24 cellular contexts compared by ENCODE assay signal in the genomic region with DNA sequence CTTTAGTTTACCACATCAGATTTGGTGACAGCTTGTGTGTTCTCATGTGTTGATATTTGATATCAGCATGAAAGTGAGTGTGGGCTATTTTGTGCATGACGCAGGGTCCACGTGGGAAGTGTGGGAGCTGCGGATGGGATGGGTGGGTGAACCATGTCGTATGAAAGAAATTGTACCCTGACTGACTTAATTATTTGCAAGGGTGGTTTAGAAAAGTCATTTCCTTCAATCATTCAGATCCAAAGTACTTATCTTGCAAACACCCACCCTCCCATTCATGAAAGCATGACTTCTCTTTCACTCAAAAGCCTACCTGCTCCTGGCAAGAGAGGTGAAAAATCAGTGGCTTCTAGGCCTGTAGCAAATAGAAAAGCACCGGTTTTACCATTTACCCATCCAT.
DNase-seq lines count a peak whose midpoint lies in the region; ATAC-seq and TF ChIP-seq lines count a peak whose summit lies in the region.
"Had no signal": no experiment of that assay in that cellular context is flagged by ENCODE, and none has a peak within 500 bp of the region (broad histone marks: within the 10 kb centered on the region; RNA-seq: fewer than 3 reads in every experiment).

No MANE protein-coding gene starts in this region.

- no peaks in the 10 kb centered on the region for H3K36me3 Mint-ChIP-seq in activated CD8-positive, alpha-beta memory T cell treated with anti-CD3 and anti-CD28 coated beads, Interleukin-2, amount 10 ng/mL, durations not matched to agents 7 days and 5 days
- no peaks in the 10 kb centered on the region for H3K36me3 Mint-ChIP-seq in T-helper 2 cell treated with Interferon-gamma antibody and Interleukin-4, amounts not matched to agents 5 μg/mL and 100 μg/mL, for 36 hours (ENCODE audit: low read depth)
- no peaks in the 10 kb centered on the region for H3K36me3 Mint-ChIP-seq in activated naive CD4-positive, alpha-beta T cell treated with anti-CD3 and anti-CD28 coated beads, Interleukin-2, amount 50 U/mL, for 72 hours
- H3K36me3 Mint-ChIP-seq: brain, IgD-negative memory B cell, memory B cell, type B pancreatic cell had no signal

- peaks cover 98% of the 10 kb centered on the region for H3K4me1 ChIP-seq in DOHH2 (ENCODE audit: control insufficient read depth, low read length)
- H3K4me1 ChIP-seq: adrenal gland, BE2C, prostate gland, sigmoid colon had no signal

- peaks cover 29% of the 10 kb centered on the region for H3K4me1 Mint-ChIP-seq in activated CD8-positive, alpha-beta memory T cell treated with anti-CD3 and anti-CD28 coated beads, Interleukin-2, amount 10 ng/mL, durations not matched to agents 7 days and 5 days
- H3K4me1 Mint-ChIP-seq in T-helper 2 cell treated with Interferon-gamma antibody and Interleukin-4, amounts not matched to agents 5 μg/mL and 100 μg/mL, for 36 hours (ENCODE audit: low read depth), result peaks cover 40% of the 10 kb centered on the region

- peak overlapping the region; percentile 67 for H3K4me3 ChIP-seq in DOHH2 (ENCODE audit: low read length)
- H3K4me3 ChIP-seq: adrenal gland, prostate gland, sigmoid colon had no signal

- peaks cover 7% of the 10 kb centered on the region for H3K36me3 ChIP-seq in DOHH2 (ENCODE audit: control insufficient read depth, low read length)
- H3K36me3 ChIP-seq: adrenal gland, BE2C, neutrophil, prostate gland, sigmoid colon had no signal

- peak overlapping the region; percentile 90 for H3K4me2 ChIP-seq in DOHH2 (ENCODE audit: low read length)

- no peak for ATAC-seq in activated CD8-positive, alpha-beta memory T cell treated with anti-CD3 and anti-CD28 coated beads, Interleukin-2, amount 10 ng/mL, durations not matched to agents 7 days and 5 days
- peak; percentile 37 to 76 for ATAC-seq in activated naive CD4-positive, alpha-beta T cell treated with anti-CD3 and anti-CD28 coated beads, Interleukin-2, amount 50 U/mL, for 72 hours
- ATAC-seq in omental fat pad (ENCODE audit: low FRiP score), result no peak
- no peak for ATAC-seq in GM21576 (IDR thresholded peaks at IDR 0.05; ENCODE audit: unreplicated experiment)
- ATAC-seq: left lobe of liver had no signal

- no peak for DNase-seq in activated CD8-positive, alpha-beta memory T cell treated with anti-CD3 and anti-CD28 coated beads, Interleukin-2, amount 10 ng/mL, durations not matched to agents 7 days and 5 days
- no peak for DNase-seq in activated CD8-positive, alpha-beta memory T cell treated with anti-CD3 and anti-CD28 coated beads for 24 hours
- peak; percentile 73 for DNase-seq in T-helper 2 cell treated with Interferon-gamma antibody and Interleukin-4, amounts not matched to agents 5 μg/mL and 100 μg/mL, for 36 hours (ENCODE audit: low spot score)
- DNase-seq in activated naive CD4-positive, alpha-beta T cell treated with anti-CD3 and anti-CD28 coated beads, Interleukin-2, amount 50 U/mL, for 72 hours (ENCODE audit: low spot score in 2 of 2), result no peak
- DNase-seq in omental fat pad (ENCODE audit: low spot score) (no peak), superior temporal gyrus (ENCODE audit: extremely low spot score) (no peak)
- DNase-seq: adrenal gland; BE2C; DMS53; NCI-H1092 treated with DMSO at 0.1 percent for 48 hours; NCI-H187 treated with DMSO at 0.1 percent for 48 hours; NCI-H524 treated with DMSO at 0.1 percent for 48 hours; NK-92 treated with Interleukin-12 subunit alpha and Interleukin-12 subunit beta, amount 100 ng/mL, for 24 hours; SHP77; sigmoid colon had no signal

- H3K27ac Mint-ChIP-seq in activated CD8-positive, alpha-beta memory T cell treated with anti-CD3 and anti-CD28 coated beads, Interleukin-2, amount 10 ng/mL, durations not matched to agents 7 days and 5 days, result peak overlapping the region; percentile 5
- no peak overlapping the region for H3K27ac Mint-ChIP-seq in T-helper 2 cell treated with Interferon-gamma antibody and Interleukin-4, amounts not matched to agents 5 μg/mL and 100 μg/mL, for 36 hours
- no peak overlapping the region for H3K27ac Mint-ChIP-seq in activated naive CD4-positive, alpha-beta T cell treated with anti-CD3 and anti-CD28 coated beads, Interleukin-2, amount 50 U/mL, for 72 hours
- H3K27ac Mint-ChIP-seq: brain, IgD-negative memory B cell, memory B cell, type B pancreatic cell had no signal

- no peaks in the 10 kb centered on the region for H3K9me2 ChIP-seq in DOHH2 (replicated peaks; ENCODE audit: control insufficient read depth, low read length)

- H3K9me3 ChIP-seq in DOHH2 (ENCODE audit: control insufficient read depth, insufficient read depth, low read length), result no peaks in the 10 kb centered on the region
- H3K9me3 ChIP-seq: adrenal gland, BE2C, neutrophil, prostate gland, sigmoid colon had no signal

- H3K27me3 ChIP-seq in DOHH2 (ENCODE audit: control insufficient read depth, low read length), result no peaks in the 10 kb centered on the region
- H3K27me3 ChIP-seq: adrenal gland, neutrophil, sigmoid colon had no signal

- peaks cover 78% of the 10 kb centered on the region for H3K79me2 ChIP-seq in DOHH2 (ENCODE audit: control insufficient read depth, low read length)

- peak overlapping the region; percentile 99 for H3K27ac ChIP-seq in DOHH2 (ENCODE audit: low read depth, low read length)
- H3K27ac ChIP-seq: adrenal gland, neutrophil, prostate gland, sigmoid colon had no signal

- peaks cover 11% of the 10 kb centered on the region for H3K27me3 Mint-ChIP-seq in activated CD8-positive, alpha-beta memory T cell treated with anti-CD3 and anti-CD28 coated beads, Interleukin-2, amount 10 ng/mL, durations not matched to agents 7 days and 5 days
- H3K27me3 Mint-ChIP-seq in T-helper 2 cell treated with Interferon-gamma antibody and Interleukin-4, amounts not matched to agents 5 μg/mL and 100 μg/mL, for 36 hours (ENCODE audit: low read depth), result peaks cover 2% of the 10 kb centered on the region
- H3K27me3 Mint-ChIP-seq: IgD-negative memory B cell had no signal

- TF ChIP-seq CTCF in DOHH2 (IDR thresholded peaks at IDR 0.05; ENCODE audit: low read depth, low read length, poor library complexity, severe bottlenecking), result no peak
- no peak for TF ChIP-seq CTCF in omental fat pad (IDR thresholded peaks at IDR 0.05)

- H3K9me3 Mint-ChIP-seq in activated CD8-positive, alpha-beta memory T cell treated with anti-CD3 and anti-CD28 coated beads, Interleukin-2, amount 10 ng/mL, durations not matched to agents 7 days and 5 days (ENCODE audit: low read depth), result no peaks in the 10 kb centered on the region
- H3K9me3 Mint-ChIP-seq in T-helper 2 cell treated with Interferon-gamma antibody and Interleukin-4, amounts not matched to agents 5 μg/mL and 100 μg/mL, for 36 hours, result no peaks in the 10 kb centered on the region
- no peaks in the 10 kb centered on the region for H3K9me3 Mint-ChIP-seq in activated naive CD4-positive, alpha-beta T cell treated with anti-CD3 and anti-CD28 coated beads, Interleukin-2, amount 50 U/mL, for 72 hours
- H3K9me3 Mint-ChIP-seq: IgD-negative memory B cell, memory B cell, type B pancreatic cell had no signal

- H4K20me1 ChIP-seq in DOHH2 (ENCODE audit: control insufficient read depth, insufficient read depth, low read depth, low read length), result no peaks in the 10 kb centered on the region

- H3K4me3 Mint-ChIP-seq in activated CD8-positive, alpha-beta memory T cell treated with anti-CD3 and anti-CD28 coated beads, Interleukin-2, amount 10 ng/mL, durations not matched to agents 7 days and 5 days, result no peak overlapping the region
- no peak overlapping the region for H3K4me3 Mint-ChIP-seq in T-helper 2 cell treated with Interferon-gamma antibody and Interleukin-4, amounts not matched to agents 5 μg/mL and 100 μg/mL, for 36 hours
- H3K4me3 Mint-ChIP-seq: brain, IgD-negative memory B cell, memory B cell, type B pancreatic cell had no signal

- CTCF ChIA-PET in activated CD8-positive, alpha-beta memory T cell treated with anti-CD3 and anti-CD28 coated beads, Interleukin-2, amount 10 ng/mL, durations not matched to agents 7 days and 5 days (lab: Charles Lee), result interaction anchor here (1.2 to 1.4 kb wide), 2 partner anchors 448 kb away, joined by 3 to 4 read pairs; no protein-coding TSS in a partner anchor

- H3F3A ChIP-seq in DOHH2 (ENCODE audit: control insufficient read depth, insufficient read depth), result peaks cover 45% of the 10 kb centered on the region

Comparison
In these comparisons a context has a peak if more than half of its experiments do, and no peak if none do; other contexts are left out.
1. ATAC-seq: peak in activated naive CD4-positive, alpha-beta T cell treated with anti-CD3 and anti-CD28 coated beads, Interleukin-2, amount 50 U/mL, for 72 hours (2 of 2); none in activated CD8-positive, alpha-beta memory T cell treated with anti-CD3 and anti-CD28 coated beads, Interleukin-2, amount 10 ng/mL, durations not matched to agents 7 days and 5 days (single experiment), omental fat pad (single experiment) and GM21576 (single experiment).